ENCODE assay signal across 8 cellular contexts in genomic region chr6:35776364-35777215, GRCh38. TPM values are rescaled to one million over a fixed set of nuclear protein-coding genes. Genes with fewer than 3 reads are reported as not detected.
DNase-seq lines count a peak whose midpoint lies in the region; ATAC-seq and TF ChIP-seq lines count a peak whose summit lies in the region.

Gene CLPSL2, plus strand, starts transcription at chr6:35776598. Its CDS starts 21 bp downstream, at chr6:35776619.

- H2BK120ac ChIP-seq in trophoblast cell (ENCODE audit: insufficient read depth, low read length, poor library complexity): no peak within 1 kb of the TSS

- H3K79me1 ChIP-seq in trophoblast cell (ENCODE audit: low read length): no peaks in the 10 kb centered on the region

- H3K9me3 Mint-ChIP-seq in HFFc6: no peaks in the 10 kb centered on the region

- DNase-seq in SKM-1 treated with dmso at 0.1 percent for 144 hours (lab: John Stamatoyannopoulos, UW; ENCODE audit: unreplicated experiment): peak; percentile 8
- no peak for DNase-seq in SKM-1 (lab: John Stamatoyannopoulos, UW; ENCODE audit: unreplicated experiment)
- DNase-seq in SK-N-MC (ENCODE audit: low read depth, low spot score): no peak
- no peak for DNase-seq in fibroblast of villous mesenchyme (ENCODE audit: low read depth)
- DNase-seq in trophoblast cell: peak; percentile 31 to 52
- DNase-seq in HFFc6: no peak
- no peak for DNase-seq in T1000 (lab: John Stamatoyannopoulos, UW)

- H4K8ac ChIP-seq in trophoblast cell (ENCODE audit: low read depth, low read length): peak within 1 kb of the TSS; percentile 7

- H3K14ac ChIP-seq in trophoblast cell (ENCODE audit: low read length): no peak within 1 kb of the TSS

- no peak within 1 kb of the TSS for H3K18ac ChIP-seq in trophoblast cell (ENCODE audit: low read length)

- H3K4me2 ChIP-seq in trophoblast cell (ENCODE audit: low read length): peak within 1 kb of the TSS; percentile 88

- no peaks in the 10 kb centered on the region for H3K4me1 Mint-ChIP-seq in HFFc6 (ENCODE audit: low read depth)

- H4K12ac ChIP-seq in trophoblast cell (ENCODE audit: low read depth, low read length): no peak within 1 kb of the TSS

- WGBS in trophoblast cell (ENCODE audit: extremely low coverage, insufficient coverage, insufficient read length): no CpG with 5 or more reads among the region's 56 CpGs

- H4K91ac ChIP-seq in trophoblast cell (ENCODE audit: low read depth, low read length): no peak within 1 kb of the TSS

- no peak within 1 kb of the TSS for H2BK12ac ChIP-seq in trophoblast cell (ENCODE audit: low read length)

- H3K4me3 Mint-ChIP-seq in HFFc6: no peak within 1 kb of the TSS

- ATAC-seq in HG02610 (IDR thresholded peaks at IDR 0.05; ENCODE audit: unreplicated experiment): no peak

- no peaks in the 10 kb centered on the region for H3K36me3 Mint-ChIP-seq in HFFc6 (ENCODE audit: low read depth)

- no peak within 1 kb of the TSS for H3K27ac ChIP-seq in SK-N-MC
- H3K27ac ChIP-seq in trophoblast cell (ENCODE audit: low read depth, low read length): no peak within 1 kb of the TSS

- H3K9me3 ChIP-seq in SK-N-MC (ENCODE audit: low read depth, low read length): no peaks in the 10 kb centered on the region
- H3K9me3 ChIP-seq in trophoblast cell (ENCODE audit: insufficient read depth, low read depth, low read length): peaks cover 2% of the 10 kb centered on the region

- peak within 1 kb of the TSS; percentile 26 for H2BK5ac ChIP-seq in trophoblast cell (ENCODE audit: low read depth, low read length, poor library complexity)

- no peak within 1 kb of the TSS for H3K23ac ChIP-seq in trophoblast cell (ENCODE audit: low read length)

- peaks cover 35% of the 10 kb centered on the region for H3K27me3 Mint-ChIP-seq in HFFc6 (ENCODE audit: insufficient read depth)

- H2AK5ac ChIP-seq in trophoblast cell (ENCODE audit: low read length): no peak within 1 kb of the TSS

- TF ChIP-seq CTCF in fibroblast of villous mesenchyme (IDR thresholded peaks at IDR 0.05; ENCODE audit: insufficient read depth, low read depth, low read length): no peak
- TF ChIP-seq CTCF in HFFc6 (IDR thresholded peaks at IDR 0.05): no peak

- no peaks in the 10 kb centered on the region for H3K36me3 ChIP-seq in SK-N-MC (ENCODE audit: insufficient read depth, low read length)
- H3K36me3 ChIP-seq in trophoblast cell (ENCODE audit: control insufficient read depth in 1 of 2, insufficient read depth in 2 of 2, low read length in 2 of 2): no peaks in the 10 kb centered on the region

- no peaks in the 10 kb centered on the region for H3K79me2 ChIP-seq in trophoblast cell (ENCODE audit: control insufficient read depth, insufficient read depth, low read length, poor library complexity)

- H2AFZ ChIP-seq in trophoblast cell (ENCODE audit: insufficient read depth, low read length, poor library complexity): no peak within 1 kb of the TSS

- H3K9ac ChIP-seq in SK-N-MC (ENCODE audit: insufficient read length) (no peak within 1 kb of the TSS), trophoblast cell (ENCODE audit: low read length) (peak within 1 kb of the TSS; percentile 14)

- no peak within 1 kb of the TSS for H3K4ac ChIP-seq in trophoblast cell (ENCODE audit: low read depth, low read length)

- no peaks in the 10 kb centered on the region for H3K27me3 ChIP-seq in trophoblast cell (ENCODE audit: insufficient read depth, low read length)

- peaks cover 3 to 6% of the 10 kb centered on the region in 2 experiments for H3K4me1 ChIP-seq in trophoblast cell (ENCODE audit: control insufficient read depth in 1 of 2, insufficient read depth in 2 of 2, low read length in 2 of 2)

- H3K4me3 ChIP-seq in SK-N-MC (peak within 1 kb of the TSS; percentile 53), fibroblast of villous mesenchyme (ENCODE audit: low read depth, low read length) (peak within 1 kb of the TSS; percentile 44), trophoblast cell (ENCODE audit: low read depth, low read length) (peak within 1 kb of the TSS; percentile 60)

- no peak within 1 kb of the TSS for H3K27ac Mint-ChIP-seq in HFFc6

RNA-seq across cellular contexts. Expression of gene CLPSL2, which starts in this region (rescaled TPM):
- total RNA-seq in fibroblast of villous mesenchyme: not detected in 2 replicates
- 0.22 TPM in 1 of 2 replicates, not detected in the other for polyA plus RNA-seq in trophoblast cell (2013)
- not detected for total RNA-seq in HFFc6 (2021; fragmentation: NEBNext Ultra II Directional; extraction: Animal tissue kit (Norgen Biotek cat#: 25700))

Comparison
In these comparisons a context has a peak if more than half of its experiments do, and no peak if none do; other contexts are left out.
1. DNase-seq: peak in SKM-1 treated with dmso at 0.1 percent for 144 hours (single experiment) and trophoblast cell (2 of 2); none in SKM-1 (single experiment), SK-N-MC (single experiment), fibroblast of villous mesenchyme (single experiment), HFFc6 (single experiment) and T1000 (single experiment).
2. Peak in every context shown above with its lines, with median percentiles within 50 percentile points of each other: H3K4me3 ChIP-seq.